In the genomic region with DNA sequence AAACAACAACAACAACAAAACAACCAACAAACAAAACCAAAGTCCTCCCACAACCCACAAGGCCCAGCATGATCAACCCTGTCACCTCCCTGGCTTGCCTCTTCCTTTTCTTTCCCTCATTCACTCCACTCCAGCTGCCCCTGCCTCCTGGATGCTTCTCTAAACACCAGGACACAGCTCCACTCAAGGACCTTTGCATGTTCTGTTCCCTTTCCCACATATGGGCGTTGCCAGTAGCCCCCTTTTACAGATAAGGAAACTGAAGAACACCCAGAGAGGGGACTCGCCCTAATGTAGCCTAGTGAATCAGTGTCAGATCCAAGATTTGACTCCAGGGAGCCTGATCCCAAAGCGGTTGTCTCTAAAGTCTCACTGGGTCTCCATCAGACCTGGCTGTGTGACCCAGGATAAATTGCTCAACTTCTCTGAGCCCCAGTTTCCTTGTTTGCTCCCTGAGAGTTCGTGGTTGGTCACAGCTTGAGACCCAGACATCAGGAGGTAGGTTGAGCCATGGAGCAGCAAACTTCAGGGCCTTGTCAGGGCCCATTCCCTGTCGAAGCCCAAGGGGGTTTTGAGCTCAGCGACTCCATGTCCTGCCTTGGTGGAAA, we compare ENCODE assay signal across 13 cellular contexts. TPM values are rescaled to one million over a fixed set of nuclear protein-coding genes. Genes with fewer than 3 reads are reported as not detected.
DNase-seq lines count a peak whose midpoint lies in the region; ATAC-seq, FAIRE-seq and TF ChIP-seq lines count a peak whose summit lies in the region.
"Had no signal": no experiment of that assay in that cellular context is flagged by ENCODE, and none has a peak within 500 bp of the region (broad histone marks: within the 10 kb centered on the region; RNA-seq: fewer than 3 reads in every experiment).

No MANE protein-coding gene starts in this region.

- no peaks in the 10 kb centered on the region for H3K9me3 Mint-ChIP-seq in HFFc6
- H3K9me3 Mint-ChIP-seq in brain: peaks cover 0 to 7% (median 0%) of the 10 kb centered on the region in 5 experiments
- H3K9me3 Mint-ChIP-seq in stimulated activated naive B cell treated with anti-CD40 and anti-IgM and Interleukin-4, amounts not matched to agents 10 μg/mL and 1 μg/mL and 100 μg/mL, for 72 hours: no peaks in the 10 kb centered on the region
- H3K9me3 Mint-ChIP-seq: activated naive CD8-positive, alpha-beta T cell treated with anti-CD3 and anti-CD28 coated beads for 36 hours; stimulated activated effector memory CD8-positive, alpha-beta T cell treated with anti-CD3 and anti-CD28 coated beads, Interleukin-12 subunit alpha, Interleukin-12 subunit beta, amount 100 ng/mL, for 72 hours had no signal

- H3K4me3 ChIP-seq in mucosa of descending colon: no peak overlapping the region

- H3K27me3 Mint-ChIP-seq in HFFc6 (ENCODE audit: insufficient read depth) (peaks cover 5% of the 10 kb centered on the region), brain (peaks cover 50% of the 10 kb centered on the region)
- H3K27me3 Mint-ChIP-seq in stimulated activated naive B cell treated with anti-CD40 and anti-IgM and Interleukin-4, amounts not matched to agents 10 μg/mL and 1 μg/mL and 100 μg/mL, for 72 hours: peaks cover 55 to 75% of the 10 kb centered on the region in 2 donors

- peaks cover 26% of the 10 kb centered on the region for H3K4me1 ChIP-seq in mucosa of descending colon (ENCODE audit: low read depth)

- TF ChIP-seq CTCF in HFFc6 (IDR thresholded peaks at IDR 0.05) (no peak), brain (conservative IDR thresholded peaks at IDR 0.05) (no peak), mucosa of descending colon (IDR thresholded peaks at IDR 0.05) (no peak)

- H3K4me1 Mint-ChIP-seq in HFFc6 (ENCODE audit: low read depth): peaks cover 35% of the 10 kb centered on the region
- H3K4me1 Mint-ChIP-seq in brain: no peaks in the 10 kb centered on the region
- H3K4me1 Mint-ChIP-seq in stimulated activated naive B cell treated with anti-CD40 and anti-IgM and Interleukin-4, amounts not matched to agents 10 μg/mL and 1 μg/mL and 100 μg/mL, for 72 hours: peaks cover 2 to 4% of the 10 kb centered on the region in 2 donors
- H3K4me1 Mint-ChIP-seq: activated naive CD8-positive, alpha-beta T cell treated with anti-CD3 and anti-CD28 coated beads for 36 hours; stimulated activated effector memory CD8-positive, alpha-beta T cell treated with anti-CD3 and anti-CD28 coated beads, Interleukin-12 subunit alpha, Interleukin-12 subunit beta, amount 100 ng/mL, for 72 hours had no signal

- no peaks in the 10 kb centered on the region for H3K9me3 ChIP-seq in mucosa of descending colon

- H3K36me3 Mint-ChIP-seq in HFFc6 (ENCODE audit: low read depth): no peaks in the 10 kb centered on the region; the same call in 1 of the 2 replicates
- H3K36me3 Mint-ChIP-seq in brain: no peaks in the 10 kb centered on the region
- H3K36me3 Mint-ChIP-seq in stimulated activated naive B cell treated with anti-CD40 and anti-IgM and Interleukin-4, amounts not matched to agents 10 μg/mL and 1 μg/mL and 100 μg/mL, for 72 hours: no peaks in the 10 kb centered on the region
- H3K36me3 Mint-ChIP-seq: activated naive CD8-positive, alpha-beta T cell treated with anti-CD3 and anti-CD28 coated beads for 36 hours; stimulated activated effector memory CD8-positive, alpha-beta T cell treated with anti-CD3 and anti-CD28 coated beads, Interleukin-12 subunit alpha, Interleukin-12 subunit beta, amount 100 ng/mL, for 72 hours had no signal

- TF ChIP-seq POLR2A in GM12891 (IDR thresholded peaks at IDR 0.05; ENCODE audit: low read depth, low read length): no peak

- DNase-seq in HFFc6 (no peak), mucosa of descending colon (peak in 1 of 3 donors; percentile 24), GM12891 (ENCODE audit: insufficient read length, low spot score) (no peak), cerebellar cortex (ENCODE audit: low spot score) (no peak)
- no peak for DNase-seq in stimulated activated naive B cell treated with anti-CD40 and anti-IgM and Interleukin-4, amounts not matched to agents 10 μg/mL and 1 μg/mL and 100 μg/mL, for 72 hours
- DNase-seq in effector CD8-positive, alpha-beta T cell (lab: John Stamatoyannopoulos, UW): no peak
- no peak for DNase-seq in stimulated activated naive CD8-positive, alpha-beta T cell treated with anti-CD3 and anti-CD28 coated beads, Interleukin-15, Interleukin-2, amounts not matched to agents 100 U/mL and 50 U/mL, for 24 hours
- DNase-seq: activated naive CD8-positive, alpha-beta T cell treated with anti-CD3 and anti-CD28 coated beads for 36 hours; stimulated activated CD4-positive, alpha-beta T cell treated with anti-CD3 and anti-CD28 coated beads, Interleukin-4, amount 100 ng/mL, for 4 hours had no signal

- FAIRE-seq in GM12891 (lab: Jason Lieb, UNC): no peak
- FAIRE-seq: GM12892 had no signal

- H3K4me3 Mint-ChIP-seq in HFFc6 (no peak overlapping the region), brain (peak overlapping the region in 3 of 5 experiments; percentile 15 to 78 (median 72))
- H3K4me3 Mint-ChIP-seq in stimulated activated naive B cell treated with anti-CD40 and anti-IgM and Interleukin-4, amounts not matched to agents 10 μg/mL and 1 μg/mL and 100 μg/mL, for 72 hours: no peak overlapping the region
- H3K4me3 Mint-ChIP-seq: activated naive CD8-positive, alpha-beta T cell treated with anti-CD3 and anti-CD28 coated beads for 36 hours; stimulated activated effector memory CD8-positive, alpha-beta T cell treated with anti-CD3 and anti-CD28 coated beads, Interleukin-12 subunit alpha, Interleukin-12 subunit beta, amount 100 ng/mL, for 72 hours had no signal

- H3K36me3 ChIP-seq in mucosa of descending colon (ENCODE audit: low read depth): no peaks in the 10 kb centered on the region

- intact Hi-C loops in mucosa of descending colon (cut with DNase I, micrococcal nuclease): no loop called here

- peak overlapping the region; percentile 43; the same call in 1 of the 2 replicates for H3K27ac Mint-ChIP-seq in HFFc6
- peak overlapping the region in 1 of 5 experiments; percentile 41 for H3K27ac Mint-ChIP-seq in brain
- peak overlapping the region; percentile 67 for H3K27ac Mint-ChIP-seq in stimulated activated naive B cell treated with anti-CD40 and anti-IgM and Interleukin-4, amounts not matched to agents 10 μg/mL and 1 μg/mL and 100 μg/mL, for 72 hours
- H3K27ac Mint-ChIP-seq: activated naive CD8-positive, alpha-beta T cell treated with anti-CD3 and anti-CD28 coated beads for 36 hours; stimulated activated effector memory CD8-positive, alpha-beta T cell treated with anti-CD3 and anti-CD28 coated beads, Interleukin-12 subunit alpha, Interleukin-12 subunit beta, amount 100 ng/mL, for 72 hours had no signal

- peak; percentile 5 for ATAC-seq in mucosa of descending colon
- ATAC-seq in stimulated activated naive B cell treated with anti-CD40 and anti-IgM and Interleukin-4, amounts not matched to agents 10 μg/mL and 1 μg/mL and 100 μg/mL, for 72 hours (replicated peaks): no peak
- no peak for ATAC-seq in stimulated activated naive CD8-positive, alpha-beta T cell treated with anti-CD3 and anti-CD28 coated beads, Interleukin-15, Interleukin-2, amounts not matched to agents 100 U/mL and 50 U/mL, for 24 hours
- ATAC-seq: stimulated activated effector memory CD8-positive, alpha-beta T cell treated with anti-CD3 and anti-CD28 coated beads, Interleukin-12 subunit alpha, Interleukin-12 subunit beta, amount 100 ng/mL, for 72 hours had no signal

TF ChIP-seq in GM12891, 5 proteins besides CTCF, POLR2A, EP300 and RAD21:
- TF ChIP-seq SPI1 (IDR thresholded peaks at IDR 0.05; ENCODE audit: low read depth, low read length) (no peak), POU2F2 (IDR thresholded peaks at IDR 0.05; ENCODE audit: low read depth, low read length) (no peak), POLR2AphosphoS5 (IDR thresholded peaks at IDR 0.05; ENCODE audit: low read depth, low read length) (no peak), PAX5 (IDR thresholded peaks at IDR 0.05; ENCODE audit: insufficient read depth, low read length, severe bottlenecking) (no peak)

RNA-seq across cellular contexts. Expression of a gene that starts 3.0 kb away (rescaled TPM):
- 10 to 100 TPM; 20.7 to 32.2 (median 22.9) TPM for total RNA-seq in HFFc6 (2021; fragmentation: NEBNext Ultra II Directional; extraction: Animal tissue kit (Norgen Biotek cat#: 25700))
- 9.1 TPM for polyA plus RNA-seq in brain (ENCODE audit: insufficient read depth, low read depth, low replicate concordance)
- 10 to 100 TPM; 62.4 to 94.7 (median 62.8) TPM for total RNA-seq in mucosa of descending colon
- polyA plus RNA-seq in GM12891 (2012; ENCODE audit: low read depth, missing spikeins): 11.7 TPM

RNA-seq across cellular contexts. Expression of a gene that starts 25.9 kb away (rescaled TPM):
- not detected for total RNA-seq in HFFc6 (2021; fragmentation: NEBNext Ultra II Directional; extraction: Animal tissue kit (Norgen Biotek cat#: 25700))
- polyA plus RNA-seq in brain (ENCODE audit: insufficient read depth, low read depth, low replicate concordance): 1.1 TPM
- total RNA-seq in mucosa of descending colon: not detected
- not detected for polyA plus RNA-seq in GM12891 (2012; ENCODE audit: low read depth, missing spikeins)
- total RNA-seq: activated naive CD8-positive, alpha-beta T cell treated with anti-CD3 and anti-CD28 coated beads for 36 hours; pulmonary artery endothelial cell had no signal

RNA-seq across cellular contexts. Expression of a gene that starts 30.7 kb away (rescaled TPM):
- not detected for total RNA-seq in HFFc6 (2021; fragmentation: NEBNext Ultra II Directional; extraction: Animal tissue kit (Norgen Biotek cat#: 25700))
- not detected for polyA plus RNA-seq in brain (ENCODE audit: insufficient read depth, low read depth, low replicate concordance)
- total RNA-seq in mucosa of descending colon: not detected
- polyA plus RNA-seq in GM12891 (2012; ENCODE audit: low read depth, missing spikeins): not detected
- total RNA-seq: activated naive CD8-positive, alpha-beta T cell treated with anti-CD3 and anti-CD28 coated beads for 36 hours; pulmonary artery endothelial cell had no signal

Comparison
In these comparisons a context has a peak if more than half of its experiments do, and no peak if none do; other contexts are left out.
1. H3K4me3 Mint-ChIP-seq: peak in brain (3 of 5); none in HFFc6 (single experiment) and stimulated activated naive B cell treated with anti-CD40 and anti-IgM and Interleukin-4, amounts not matched to agents 10 μg/mL and 1 μg/mL and 100 μg/mL, for 72 hours (0 of 2).